ENCODE assay signal across 9 cellular contexts in the genomic region with DNA sequence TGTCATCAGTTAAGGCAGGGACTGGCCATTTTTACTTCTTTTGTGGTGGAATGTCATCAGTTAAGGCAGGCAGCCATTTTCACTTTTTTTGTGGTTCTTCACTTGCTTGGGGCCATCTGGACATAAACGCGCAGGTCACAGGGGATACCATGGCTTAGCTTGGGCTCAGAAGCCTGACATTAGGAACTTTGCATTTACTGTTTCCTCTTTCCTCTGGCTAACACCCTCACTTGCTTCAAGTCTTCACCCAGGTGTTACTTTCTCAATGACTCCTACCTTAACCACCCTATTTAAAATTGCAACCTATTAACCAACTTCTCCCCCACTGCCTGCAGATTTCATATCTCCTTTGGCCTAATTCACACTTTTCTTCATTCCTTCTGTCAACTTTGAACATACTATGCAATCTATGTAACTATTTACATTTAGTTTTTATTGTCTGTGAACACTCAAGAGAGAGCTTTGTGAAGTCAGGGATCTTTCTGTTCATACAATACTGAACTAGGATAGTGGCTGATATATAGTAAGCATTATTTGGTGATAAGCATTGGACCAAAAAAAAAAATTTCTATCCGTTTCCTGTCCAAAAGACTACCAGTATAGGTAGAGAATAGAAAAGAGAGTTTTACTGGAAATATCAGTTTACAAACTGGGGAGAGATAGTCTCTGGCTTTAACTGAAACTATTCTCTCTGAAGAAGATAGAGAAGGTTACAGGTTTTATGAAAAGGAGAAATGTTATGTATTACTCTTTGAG.
DNase-seq lines count a peak whose midpoint lies in the region; ATAC-seq and TF ChIP-seq lines count a peak whose summit lies in the region.
"Had no signal": no experiment of that assay in that cellular context is flagged by ENCODE, and none has a peak within 500 bp of the region (broad histone marks: within the 10 kb centered on the region; RNA-seq: fewer than 3 reads in every experiment).

No MANE protein-coding gene starts in this region.

- no peaks in the 10 kb centered on the region for H3K36me3 Mint-ChIP-seq in activated B cell treated with CpG ODN at 0.5 μM for 24 hours (ENCODE audit: low read depth)
- no peaks in the 10 kb centered on the region for H3K36me3 Mint-ChIP-seq in activated T-helper 17 cell treated with anti-CD3 and anti-CD28 coated beads, Interleukin-2, amount 50 U/mL, for 72 hours (ENCODE audit: low read depth)

- CTCF ChIA-PET in activated B cell treated with CpG ODN at 0.5 μM for 24 hours (lab: Charles Lee): no interaction called here

- peaks cover 2% of the 10 kb centered on the region for H3K4me1 Mint-ChIP-seq in activated B cell treated with CpG ODN at 0.5 μM for 24 hours
- no peaks in the 10 kb centered on the region for H3K4me1 Mint-ChIP-seq in activated T-helper 17 cell treated with anti-CD3 and anti-CD28 coated beads, Interleukin-2, amount 50 U/mL, for 72 hours

- no peaks in the 10 kb centered on the region for H3K9me3 Mint-ChIP-seq in activated B cell treated with CpG ODN at 0.5 μM for 24 hours
- H3K9me3 Mint-ChIP-seq in activated T-helper 17 cell treated with anti-CD3 and anti-CD28 coated beads, Interleukin-2, amount 50 U/mL, for 72 hours: no peaks in the 10 kb centered on the region

- ATAC-seq in GM18508 (IDR thresholded peaks at IDR 0.05; ENCODE audit: insufficient read depth, unreplicated experiment): peak; percentile 97
- peak; percentile 94 for ATAC-seq in GM21447 (IDR thresholded peaks at IDR 0.05; ENCODE audit: unreplicated experiment)
- ATAC-seq in HG03064 (IDR thresholded peaks at IDR 0.05; ENCODE audit: low read depth, unreplicated experiment): peak; percentile 92
- ATAC-seq in activated B cell treated with CpG ODN at 0.5 μM for 24 hours (ENCODE audit: low read depth): peak; percentile 31
- no peak for ATAC-seq in activated T-helper 17 cell treated with anti-CD3 and anti-CD28 coated beads, Interleukin-2, amount 50 U/mL, for 72 hours (replicated peaks)
- ATAC-seq: upper lobe of right lung had no signal

- intact Hi-C loops in activated B cell treated with CpG ODN at 0.5 μM for 24 hours (cut with micrococcal nuclease): no loop called here

- TF ChIP-seq CTCF in activated B cell treated with CpG ODN at 0.5 μM for 24 hours (IDR thresholded peaks at IDR 0.05): no peak

- no peaks in the 10 kb centered on the region for H3K27me3 Mint-ChIP-seq in activated B cell treated with CpG ODN at 0.5 μM for 24 hours
- H3K27me3 Mint-ChIP-seq in activated T-helper 17 cell treated with anti-CD3 and anti-CD28 coated beads, Interleukin-2, amount 50 U/mL, for 72 hours: no peaks in the 10 kb centered on the region

- DNase-seq in activated B cell treated with CpG ODN at 0.5 μM for 24 hours (no peak), DMS79 (lab: John Stamatoyannopoulos, UW) (no peak), T-helper 9 cell (no peak), OCI-M1 (lab: John Stamatoyannopoulos, UW) (no peak)
- DNase-seq: upper lobe of right lung had no signal

- no peak overlapping the region for H3K27ac Mint-ChIP-seq in activated B cell treated with CpG ODN at 0.5 μM for 24 hours
- no peak overlapping the region for H3K27ac Mint-ChIP-seq in activated T-helper 17 cell treated with anti-CD3 and anti-CD28 coated beads, Interleukin-2, amount 50 U/mL, for 72 hours

- no peak overlapping the region for H3K4me3 Mint-ChIP-seq in activated B cell treated with CpG ODN at 0.5 μM for 24 hours
- H3K4me3 Mint-ChIP-seq in activated T-helper 17 cell treated with anti-CD3 and anti-CD28 coated beads, Interleukin-2, amount 50 U/mL, for 72 hours: no peak overlapping the region

- POLR2A ChIA-PET in activated B cell treated with CpG ODN at 0.5 μM for 24 hours (lab: Charles Lee): no interaction called here
